In the genomic region with DNA sequence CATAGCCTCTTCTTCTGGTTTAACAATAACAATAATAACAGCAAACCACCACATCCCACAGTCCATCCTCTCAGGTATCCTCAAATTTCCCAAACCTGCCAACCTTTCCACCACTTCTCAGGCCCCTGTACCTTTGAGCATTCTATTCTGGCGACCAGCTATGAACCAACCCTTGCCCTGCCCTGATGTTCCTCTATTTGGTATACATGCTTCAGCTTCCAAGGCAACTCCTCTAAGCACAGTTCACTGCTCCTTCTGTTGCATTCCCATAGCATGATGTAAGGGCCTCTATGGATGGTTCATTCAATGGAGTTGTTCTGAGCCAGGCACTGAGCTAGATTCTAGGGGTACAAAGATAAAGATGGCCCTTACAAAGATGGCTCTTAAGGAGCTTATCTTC, we compare ENCODE assay signal across 4 cellular contexts. TPM values are rescaled to one million over a fixed set of nuclear protein-coding genes. Genes with fewer than 3 reads are reported as not detected.
"Had no signal": no experiment of that assay in that cellular context is flagged by ENCODE, and none has a peak within 500 bp of the region (broad histone marks: within the 10 kb centered on the region; RNA-seq: fewer than 3 reads in every experiment).

No MANE protein-coding gene starts in this region.

RNA-seq across cellular contexts. Expression of gene NUDT4B, which starts 46.3 kb away (rescaled TPM):
- total RNA-seq: naive thymus-derived CD8-positive, alpha-beta T cell; neural crest cell; osteocyte; sciatic nerve had no signal
